ENCODE assay signal across 10 cellular contexts in genomic region chr19:422917-423226, GRCh38. TPM values are rescaled to one million over a fixed set of nuclear protein-coding genes. Genes with fewer than 3 reads are reported as not detected.
DNase-seq lines count a peak whose midpoint lies in the region; ATAC-seq and TF ChIP-seq lines count a peak whose summit lies in the region.
"Not testable (repeated sequence)": the region's sequence is repeated elsewhere in the genome, so short reads cannot be mapped to it uniquely, and the experiment has no call there.
"Had no signal": no experiment of that assay in that cellular context is flagged by ENCODE, and none has a peak within 500 bp of the region (broad histone marks: within the 10 kb centered on the region; RNA-seq: fewer than 3 reads in every experiment).

No MANE protein-coding gene starts in this region.

- H3K4me3 ChIP-seq in HEK293 (ENCODE audit: low read depth, low read length) = not testable (repeated sequence)

- peaks cover 0 to 26% of the 10 kb centered on the region in 2 experiments; a peak in 1 of 3 replicates for H3K36me3 ChIP-seq in HEK293 (ENCODE audit: control insufficient read depth in 2 of 2, insufficient read depth in 1 of 2, low read length in 2 of 2)

- not testable (repeated sequence) for TF ChIP-seq CTCF in GM13977 (IDR thresholded peaks at IDR 0.05; ENCODE audit: extremely low read depth, insufficient read depth, missing control alignments); HEK293 (tag by site-specific recombination; IDR thresholded peaks at IDR 0.05); chondrocyte (IDR thresholded peaks at IDR 0.05); endothelial cell (IDR thresholded peaks at IDR 0.05; ENCODE audit: unreplicated experiment)

- H3K9me3 ChIP-seq in HEK293 (ENCODE audit: control insufficient read depth, insufficient read depth, low read depth, low read length) = not testable (repeated sequence)

- in situ Hi-C loops in GM13977 (cut with MboI; ENCODE audit: low pct_unique_long_range_greater_than_20kb, low sequenced_read_pairs, unreplicated experiment) = not testable (repeated sequence)

- H3K27ac Mint-ChIP-seq in chondrocyte (ENCODE audit: unreplicated experiment); endothelial cell (ENCODE audit: unreplicated experiment); stimulated activated naive CD8-positive, alpha-beta T cell treated with anti-CD3 and anti-CD28 coated beads, Interleukin-15, amount 100 ng/mL, for 72 hours: not testable (repeated sequence)

- CTCF ChIA-PET in HEK293 (lab: Yijun Ruan, JAX) = not testable (repeated sequence)

- not testable (repeated sequence) for H3K27me3 Mint-ChIP-seq in chondrocyte (ENCODE audit: low read depth); stimulated activated naive CD8-positive, alpha-beta T cell treated with anti-CD3 and anti-CD28 coated beads, Interleukin-15, amount 100 ng/mL, for 72 hours
- H3K27me3 Mint-ChIP-seq in endothelial cell (ENCODE audit: unreplicated experiment) = peaks cover 12% of the 10 kb centered on the region

- not testable (repeated sequence) for H3K9me3 Mint-ChIP-seq in chondrocyte (ENCODE audit: low read depth); endothelial cell (ENCODE audit: unreplicated experiment); stimulated activated naive CD8-positive, alpha-beta T cell treated with anti-CD3 and anti-CD28 coated beads, Interleukin-15, amount 100 ng/mL, for 72 hours

- H3K4me1 ChIP-seq in HEK293 (ENCODE audit: control insufficient read depth, insufficient read depth, low read length) = not testable (repeated sequence)

- peak; percentile 28 for DNase-seq in GM13977 (ENCODE audit: low spot score)
- DNase-seq in chondrocyte (ENCODE audit: low spot score) = peak; percentile 59
- DNase-seq in endothelial cell (ENCODE audit: low spot score); stimulated activated naive CD8-positive, alpha-beta T cell treated with anti-CD3 and anti-CD28 coated beads, Interleukin-15, amount 100 ng/mL, for 72 hours: not testable (repeated sequence)
- DNase-seq in Right ventricle myocardium inferior (ENCODE audit: missing footprints) = peak; percentile 13
- DNase-seq in left cardiac atrium = peak; percentile 8

- not testable (repeated sequence) for H3K4me3 Mint-ChIP-seq in chondrocyte (ENCODE audit: unreplicated experiment); stimulated activated naive CD8-positive, alpha-beta T cell treated with anti-CD3 and anti-CD28 coated beads, Interleukin-15, amount 100 ng/mL, for 72 hours
- H3K4me3 Mint-ChIP-seq in endothelial cell (ENCODE audit: unreplicated experiment) = peak overlapping the region; percentile 62

- H3K36me3 Mint-ChIP-seq in chondrocyte (ENCODE audit: low read depth) = peaks cover 11% of the 10 kb centered on the region
- H3K36me3 Mint-ChIP-seq in endothelial cell (ENCODE audit: low read depth, unreplicated experiment) = not testable (repeated sequence)

- H3K4me1 Mint-ChIP-seq in chondrocyte (ENCODE audit: low read depth); endothelial cell (ENCODE audit: unreplicated experiment); stimulated activated naive CD8-positive, alpha-beta T cell treated with anti-CD3 and anti-CD28 coated beads, Interleukin-15, amount 100 ng/mL, for 72 hours: not testable (repeated sequence)

- not testable (repeated sequence) for H3K27ac ChIP-seq in HEK293 (ENCODE audit: extremely low read depth, low read depth, low read length)

- intact Hi-C loops in Right ventricle myocardium inferior (cut with DNase I); left cardiac atrium (cut with DNase I): not testable (repeated sequence)

- ATAC-seq in Right ventricle myocardium inferior, left cardiac atrium: not testable (repeated sequence)
- peak; percentile 20 for ATAC-seq in stimulated activated naive CD8-positive, alpha-beta T cell treated with anti-CD3 and anti-CD28 coated beads, Interleukin-15, amount 100 ng/mL, for 72 hours

- POLR2A ChIA-PET in HEK293 (lab: Yijun Ruan, JAX) = not testable (repeated sequence)

TF ChIP-seq in HEK293, 187 proteins besides CTCF, POLR2A, EP300 and RAD21:
- TF ChIP-seq KLF9 (tag by site-specific recombination; IDR thresholded peaks at IDR 0.05; ENCODE audit: low read depth) = 0 out of 2 replicates have a peak, but pooled peaks have one; percentile 35

RNA-seq across cellular contexts. Expression of gene C2CD4C, which starts 13.9 kb away (rescaled TPM):
- total RNA-seq in chondrocyte (1.1 to 1.4 TPM (median 1.4 TPM) in 3 replicates), endothelial cell (ENCODE audit: unreplicated experiment) (1.2 TPM), Right ventricle myocardium inferior (1.0 TPM), left cardiac atrium (under 1 TPM; 0.76 to 0.88 TPM)
- total RNA-seq: B cell; CD4-positive, alpha-beta T cell; CD8-positive, alpha-beta T cell had no signal

RNA-seq across cellular contexts. Expression of gene SHC2, which starts 38.0 kb away (rescaled TPM):
- total RNA-seq in chondrocyte (26.9 to 50.9 TPM (median 47.8 TPM) in 3 replicates), endothelial cell (ENCODE audit: unreplicated experiment) (46.9 TPM), Right ventricle myocardium inferior (10.7 TPM), left cardiac atrium (10 to 100 TPM; 10.7 to 19.4 TPM)
- total RNA-seq: B cell had no signal
